Comparison of ENCODE assay signal across 1 cellular context in the genomic region with DNA sequence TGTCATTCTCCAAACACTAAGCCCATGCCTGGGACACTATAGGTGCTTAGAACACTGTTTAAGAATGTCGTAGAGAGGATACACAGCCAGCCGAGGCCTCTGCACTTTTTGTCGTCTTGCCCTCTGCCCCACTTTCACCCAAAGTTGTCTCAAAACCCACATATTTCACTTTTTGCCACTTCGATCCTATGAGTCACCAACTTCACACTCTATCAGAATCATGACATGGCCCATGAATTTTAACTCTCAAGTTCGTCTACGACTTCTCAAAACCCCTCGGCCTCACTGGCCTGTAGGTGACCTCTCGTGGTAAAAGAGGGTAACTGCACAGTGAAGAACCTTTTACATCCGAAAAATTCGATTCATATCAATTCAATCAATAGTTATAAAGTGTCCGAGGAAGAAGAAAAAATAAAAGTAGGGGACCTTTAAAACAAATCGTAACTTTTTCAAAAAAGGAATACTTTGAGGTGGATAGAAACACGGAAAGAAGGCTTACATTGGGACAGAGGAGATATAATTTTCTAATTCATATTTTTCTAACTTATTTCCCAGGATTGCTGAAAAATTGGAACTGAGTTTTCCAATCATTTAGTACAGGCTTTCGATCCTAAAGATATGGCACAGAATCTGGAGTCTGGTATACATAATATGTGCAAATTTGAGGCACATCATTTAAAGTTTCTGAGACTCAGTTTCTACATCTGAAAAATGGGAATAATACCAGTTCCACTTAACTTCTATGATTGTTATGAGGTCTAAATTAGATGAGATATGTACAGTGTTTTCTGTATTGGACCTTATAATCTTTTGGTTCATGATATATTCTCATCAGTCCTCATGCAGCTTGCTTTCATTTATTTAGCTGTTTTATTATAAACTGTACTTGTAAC.
TF ChIP-seq lines count a peak whose summit lies in the region.

No MANE protein-coding gene starts in this region.

TF ChIP-seq in GM12878, 131 proteins besides CTCF, POLR2A, EP300 and RAD21 (continued from another document):
- TF ChIP-seq CEBPZ (IDR thresholded peaks at IDR 0.05; ENCODE audit: low read depth, low read length) = no peak
